ENCODE assay signal across 25 cellular contexts in the genomic region with DNA sequence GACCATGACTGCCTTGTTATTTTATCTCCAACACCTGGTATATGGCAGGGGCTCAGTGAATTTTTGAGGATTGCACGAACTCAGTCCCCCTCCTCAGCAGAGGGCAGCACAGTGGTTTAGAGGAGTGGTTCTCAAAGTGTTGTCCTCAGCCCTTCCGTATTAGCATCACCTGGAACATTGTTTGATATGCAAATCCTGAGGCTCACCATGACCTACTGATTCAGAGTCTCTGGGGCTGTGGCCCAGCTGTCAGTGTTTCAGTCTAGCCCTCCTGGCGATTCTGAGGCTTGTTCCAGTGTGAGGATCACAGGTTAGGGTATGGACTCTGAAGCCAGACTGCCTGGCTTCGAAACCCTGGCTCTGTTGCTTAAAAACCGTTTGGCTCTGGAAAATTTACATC. TPM values are rescaled to one million over a fixed set of nuclear protein-coding genes. Genes with fewer than 3 reads are reported as not detected.
DNase-seq lines count a peak whose midpoint lies in the region; ATAC-seq and TF ChIP-seq lines count a peak whose summit lies in the region.
"Had no signal": no experiment of that assay in that cellular context is flagged by ENCODE, and none has a peak within 500 bp of the region (broad histone marks: within the 10 kb centered on the region; RNA-seq: fewer than 3 reads in every experiment).

No MANE protein-coding gene starts in this region.

- H3K27ac Mint-ChIP-seq in CD8-positive, alpha-beta T cell: peak overlapping the region; percentile 22
- H3K27ac Mint-ChIP-seq in endodermal cell (no peak overlapping the region), progenitor cell of endocrine pancreas (no peak overlapping the region)
- no peak overlapping the region for H3K27ac Mint-ChIP-seq in activated CD4-positive, alpha-beta memory T cell treated with anti-CD3 and anti-CD28 coated beads, Interleukin-2, amount 10 ng/mL, durations not matched to agents 7 days and 5 days
- H3K27ac Mint-ChIP-seq: activated CD4-positive, alpha-beta memory T cell treated with anti-CD3 and anti-CD28 coated beads for 36 hours; brain had no signal

- H3K36me3 ChIP-seq in CD8-positive, alpha-beta T cell (ENCODE audit: insufficient read depth, low read length): no peaks in the 10 kb centered on the region
- no peaks in the 10 kb centered on the region for H3K36me3 ChIP-seq in endodermal cell (ENCODE audit: control insufficient read depth, insufficient read depth, low read length)
- H3K36me3 ChIP-seq: heart right ventricle, lower lobe of right lung, pancreas, sigmoid colon, SJSA1, transverse colon, WERI-Rb-1 had no signal

- H3K27me3 Mint-ChIP-seq in CD8-positive, alpha-beta T cell (ENCODE audit: low read depth): peaks cover 4% of the 10 kb centered on the region
- H3K27me3 Mint-ChIP-seq in endodermal cell (ENCODE audit: insufficient read depth) (peaks cover 4% of the 10 kb centered on the region), progenitor cell of endocrine pancreas (peaks cover 5% of the 10 kb centered on the region)
- peaks cover 12% of the 10 kb centered on the region for H3K27me3 Mint-ChIP-seq in activated CD4-positive, alpha-beta memory T cell treated with anti-CD3 and anti-CD28 coated beads, Interleukin-2, amount 10 ng/mL, durations not matched to agents 7 days and 5 days

- intact Hi-C loops in CD8-positive, alpha-beta T cell (cut with DNase I, micrococcal nuclease): no loop called here

- no peaks in the 10 kb centered on the region for H3K9me3 ChIP-seq in CD8-positive, alpha-beta T cell (ENCODE audit: low read length)
- H3K9me3 ChIP-seq in endodermal cell (ENCODE audit: control insufficient read depth, low read length): no peaks in the 10 kb centered on the region
- H3K9me3 ChIP-seq: lower lobe of right lung, pancreas, sigmoid colon, SJSA1, transverse colon had no signal

- H3K9ac ChIP-seq in endodermal cell (ENCODE audit: extremely low read depth, low read length, poor library complexity, severe bottlenecking): no peak overlapping the region

- H3K4me1 Mint-ChIP-seq in CD8-positive, alpha-beta T cell (ENCODE audit: low read depth): peaks cover 15% of the 10 kb centered on the region
- H3K4me1 Mint-ChIP-seq in endodermal cell: peaks cover 7% of the 10 kb centered on the region
- H3K4me1 Mint-ChIP-seq in progenitor cell of endocrine pancreas (ENCODE audit: low read depth): peaks cover 9% of the 10 kb centered on the region
- H3K4me1 Mint-ChIP-seq in activated CD4-positive, alpha-beta memory T cell treated with anti-CD3 and anti-CD28 coated beads, Interleukin-2, amount 10 ng/mL, durations not matched to agents 7 days and 5 days: peaks cover 9% of the 10 kb centered on the region

- no peak overlapping the region for H3K4me3 Mint-ChIP-seq in CD8-positive, alpha-beta T cell
- no peak overlapping the region for H3K4me3 Mint-ChIP-seq in endodermal cell
- no peak overlapping the region for H3K4me3 Mint-ChIP-seq in progenitor cell of endocrine pancreas (ENCODE audit: low read depth)
- H3K4me3 Mint-ChIP-seq in activated CD4-positive, alpha-beta memory T cell treated with anti-CD3 and anti-CD28 coated beads, Interleukin-2, amount 10 ng/mL, durations not matched to agents 7 days and 5 days: no peak overlapping the region
- H3K4me3 Mint-ChIP-seq: activated CD4-positive, alpha-beta memory T cell treated with anti-CD3 and anti-CD28 coated beads for 36 hours; activated T-cell treated with anti-CD3 and anti-CD28 coated beads, Interleukin-2, amount 50 U/mL, for 4 hours; brain had no signal

- peaks cover 9% of the 10 kb centered on the region for H3K4me1 ChIP-seq in CD8-positive, alpha-beta T cell (ENCODE audit: insufficient read depth, low read length)
- H3K4me1 ChIP-seq in endodermal cell (ENCODE audit: control insufficient read depth, insufficient read depth, low read length): no peaks in the 10 kb centered on the region
- H3K4me1 ChIP-seq: heart right ventricle, lower lobe of right lung, pancreas, sigmoid colon, SJSA1, transverse colon had no signal

- TF ChIP-seq CTCF in CD8-positive, alpha-beta T cell (IDR thresholded peaks at IDR 0.05): no peak
- TF ChIP-seq CTCF in GM12865 (IDR thresholded peaks at IDR 0.05; ENCODE audit: insufficient read depth, low read depth, low read length, missing control alignments) (no peak), endodermal cell (conservative IDR thresholded peaks at IDR 0.05) (peak; percentile 22), progenitor cell of endocrine pancreas (IDR thresholded peaks at IDR 0.05; ENCODE audit: unreplicated experiment) (no peak)

- DNase-seq in CD8-positive, alpha-beta T cell: no peak
- DNase-seq in GM12865 (ENCODE audit: low read depth) (peak; percentile 6), NCI-H2107 (lab: John Stamatoyannopoulos, UW) (peak; percentile 55), endodermal cell (peak; percentile 61), progenitor cell of endocrine pancreas (ENCODE audit: low spot score, unreplicated experiment) (no peak), MV-4-11 (lab: John Stamatoyannopoulos, UW) (no peak), hepatic stellate cell (ENCODE audit: low spot score) (no peak)
- DNase-seq in activated CD4-positive, alpha-beta memory T cell treated with anti-CD3 and anti-CD28 coated beads, Interleukin-2, amount 10 ng/mL, durations not matched to agents 7 days and 5 days: no peak
- DNase-seq: activated CD4-positive, alpha-beta memory T cell treated with anti-CD3 and anti-CD28 coated beads for 36 hours; activated naive CD4-positive, alpha-beta T cell treated with anti-CD3 and anti-CD28 coated beads, Interleukin-2, amount 50 U/mL, for 16 hours; activated T-cell treated with anti-CD3 and anti-CD28 coated beads, Interleukin-2, amount 50 U/mL, for 4 hours; heart right ventricle; islet precursor cell; lower lobe of right lung; NCI-H774; pancreas; sigmoid colon; stimulated activated naive CD4-positive, alpha-beta T cell treated with Interleukin-2 at 50 U/mL for 16 hours; transverse colon; WERI-Rb-1 had no signal

- H3K36me3 Mint-ChIP-seq in CD8-positive, alpha-beta T cell: no peaks in the 10 kb centered on the region
- H3K36me3 Mint-ChIP-seq in endodermal cell (ENCODE audit: low read depth) (no peaks in the 10 kb centered on the region), progenitor cell of endocrine pancreas (ENCODE audit: insufficient read depth) (no peaks in the 10 kb centered on the region)
- no peaks in the 10 kb centered on the region for H3K36me3 Mint-ChIP-seq in activated CD4-positive, alpha-beta memory T cell treated with anti-CD3 and anti-CD28 coated beads, Interleukin-2, amount 10 ng/mL, durations not matched to agents 7 days and 5 days (ENCODE audit: low read depth)
- H3K36me3 Mint-ChIP-seq: activated CD4-positive, alpha-beta memory T cell treated with anti-CD3 and anti-CD28 coated beads for 36 hours; brain had no signal

- H3K27ac ChIP-seq in CD8-positive, alpha-beta T cell (ENCODE audit: low read depth, low read length): no peak overlapping the region
- no peak overlapping the region for H3K27ac ChIP-seq in endodermal cell (ENCODE audit: low read depth, low read length)
- H3K27ac ChIP-seq: coronary artery, heart right ventricle, lower lobe of right lung, pancreas, sigmoid colon, SJSA1, transverse colon, WERI-Rb-1 had no signal

- H3K27me3 ChIP-seq in CD8-positive, alpha-beta T cell (ENCODE audit: insufficient read depth, low read length): no peaks in the 10 kb centered on the region
- H3K27me3 ChIP-seq in endodermal cell (ENCODE audit: control insufficient read depth, insufficient read depth, low read length, poor library complexity, severe bottlenecking): no peaks in the 10 kb centered on the region
- H3K27me3 ChIP-seq: pancreas, sigmoid colon, transverse colon had no signal

- no peak overlapping the region for H3K4me3 ChIP-seq in CD8-positive, alpha-beta T cell (ENCODE audit: low read depth, low read length)
- H3K4me3 ChIP-seq in GM12865 (ENCODE audit: low read depth, low read length) (no peak overlapping the region), endodermal cell (ENCODE audit: low read length) (no peak overlapping the region)
- H3K4me3 ChIP-seq: coronary artery, heart right ventricle, lower lobe of right lung, pancreas, sigmoid colon, SJSA1, transverse colon had no signal

- ATAC-seq in CD8-positive, alpha-beta T cell: no peak
- ATAC-seq: heart right ventricle, lower lobe of right lung, pancreas had no signal

- WGBS in endodermal cell (ENCODE audit: insufficient coverage in 1 of 2, insufficient read length in 1 of 2), 2 experiments: 53 to 56% methylated on average over 5 of the region's 5 CpGs

- no peaks in the 10 kb centered on the region for H3K9me3 Mint-ChIP-seq in CD8-positive, alpha-beta T cell
- no peaks in the 10 kb centered on the region for H3K9me3 Mint-ChIP-seq in endodermal cell
- H3K9me3 Mint-ChIP-seq in progenitor cell of endocrine pancreas (ENCODE audit: low read depth): no peaks in the 10 kb centered on the region
- H3K9me3 Mint-ChIP-seq in activated CD4-positive, alpha-beta memory T cell treated with anti-CD3 and anti-CD28 coated beads, Interleukin-2, amount 10 ng/mL, durations not matched to agents 7 days and 5 days: no peaks in the 10 kb centered on the region
- H3K9me3 Mint-ChIP-seq: activated CD4-positive, alpha-beta memory T cell treated with anti-CD3 and anti-CD28 coated beads for 36 hours; activated T-cell treated with anti-CD3 and anti-CD28 coated beads, Interleukin-2, amount 50 U/mL, for 4 hours had no signal

- CTCF ChIA-PET in CD8-positive, alpha-beta T cell (lab: Charles Lee): no interaction called here
- CTCF ChIA-PET in activated CD4-positive, alpha-beta memory T cell treated with anti-CD3 and anti-CD28 coated beads, Interleukin-2, amount 10 ng/mL, durations not matched to agents 7 days and 5 days (lab: Charles Lee): no interaction called here

- POLR2A ChIA-PET in CD8-positive, alpha-beta T cell (lab: Charles Lee): no interaction called here
- POLR2A ChIA-PET in activated CD4-positive, alpha-beta memory T cell treated with anti-CD3 and anti-CD28 coated beads, Interleukin-2, amount 10 ng/mL, durations not matched to agents 7 days and 5 days (lab: Charles Lee): no interaction called here

RNA-seq across cellular contexts. Expression of a gene that starts 12.8 kb away (rescaled TPM):
- not detected for total RNA-seq in CD8-positive, alpha-beta T cell
- total RNA-seq in endodermal cell (under 1 TPM; 0.33 to 0.40 TPM), progenitor cell of endocrine pancreas (0.12 and 0.13 TPM in 2 replicates)
- polyA plus RNA-seq in endodermal cell (2013, experiment 1 of 2): 0.18 TPM
- polyA plus RNA-seq in endodermal cell (2013, experiment 2 of 2): 0.25 TPM
- total RNA-seq in activated CD4-positive, alpha-beta memory T cell treated with anti-CD3 and anti-CD28 coated beads, Interleukin-2, amount 10 ng/mL, durations not matched to agents 7 days and 5 days: not detected
- total RNA-seq: activated CD4-positive, alpha-beta memory T cell treated with anti-CD3 and anti-CD28 coated beads for 36 hours; activated T-cell treated with anti-CD3 and anti-CD28 coated beads, Interleukin-2, amount 50 U/mL, for 4 hours; G401; SJSA1; T-helper 2 cell treated with Interferon-gamma antibody and Interleukin-4, amounts not matched to agents 100 ng/mL and 5 ng/mL, for 36 hours had no signal

Comparison
In these comparisons a context has a peak if more than half of its experiments do, and no peak if none do; other contexts are left out.
1. DNase-seq: peak in GM12865 (single experiment), NCI-H2107 (single experiment) and endodermal cell (single experiment); none in CD8-positive, alpha-beta T cell (0 of 7), progenitor cell of endocrine pancreas (single experiment), activated CD4-positive, alpha-beta memory T cell treated with anti-CD3 and anti-CD28 coated beads, Interleukin-2, amount 10 ng/mL, durations not matched to agents 7 days and 5 days (single experiment), MV-4-11 (single experiment) and hepatic stellate cell (single experiment).